Comparison of ENCODE assay signal across 1 cellular context in genomic region chr6:14734052-14734415, GRCh38.
TF ChIP-seq lines count a peak whose summit lies in the region.

No MANE protein-coding gene starts in this region.

TF ChIP-seq in GM12878, 131 proteins besides CTCF, POLR2A, EP300 and RAD21 (continued from another document):
- TF ChIP-seq ZBTB11 (CRISPR knock-in tag; IDR thresholded peaks at IDR 0.05) (no peak), SMARCA5 (IDR thresholded peaks at IDR 0.05) (no peak), TCF3 (IDR thresholded peaks at IDR 0.05; ENCODE audit: borderline replicate concordance, insufficient read depth, low read depth, low read length) (no peak), IRF3 (IDR thresholded peaks at IDR 0.05) (no peak), SP1 (IDR thresholded peaks at IDR 0.05; ENCODE audit: low read depth, low read length) (no peak), KAT2A (conservative IDR thresholded peaks at IDR 0.05; ENCODE audit: control insufficient read depth, low read depth, low read length) (no peak), SPI1 (IDR thresholded peaks at IDR 0.05; ENCODE audit: borderline replicate concordance, insufficient read depth, low read depth, low read length) (no peak)
